Comparison of ENCODE assay signal across 26 cellular contexts in genomic region chr3:49283997-49284396, GRCh38.
"Had no signal": no experiment of that assay in that cellular context is flagged by ENCODE, and none has a peak within 500 bp of the region (broad histone marks: within the 10 kb centered on the region; RNA-seq: fewer than 3 reads in every experiment).

No MANE protein-coding gene starts in this region.

- H3K4me3 Mint-ChIP-seq: naive thymus-derived CD4-positive, alpha-beta T cell; nephron; neural progenitor cell had no signal

- DNase-seq: cortex of kidney; foreskin fibroblast; gastrocnemius medialis; glutamatergic neuron; heart right ventricle; hippocampal formation; left cardiac atrium; left lung; mesendoderm; midbrain; naive thymus-derived CD4-positive, alpha-beta T cell; right lobe of liver; small intestine; stimulated activated CD4-positive, alpha-beta T cell treated with anti-CD3 and anti-CD28 coated beads, Interleukin-15, amount 100 ng/mL, for 24 hours; stimulated activated CD4-positive, alpha-beta T cell treated with anti-CD3 and anti-CD28 coated beads, Interleukin-2, amount 100 ng/mL, for 48 hours; stimulated activated naive CD4-positive, alpha-beta T cell treated with Interleukin-2 at 50 U/mL for 16 hours; stomach; thyroid gland; trophoblast cell had no signal

- H3K27ac ChIP-seq: epithelial cell of prostate, gastrocnemius medialis, heart right ventricle, left lung, neural progenitor cell, parathyroid adenoma, right lobe of liver, stomach, thyroid gland, vagina had no signal

- H3K9ac ChIP-seq: neural progenitor cell, parathyroid adenoma had no signal

- H3K4me2 ChIP-seq: neural progenitor cell had no signal

- H3K9me3 ChIP-seq: gastrocnemius medialis, heart right ventricle, left lung, right lobe of liver, stomach, thyroid gland, vagina had no signal

- H3K27me3 Mint-ChIP-seq: naive thymus-derived CD4-positive, alpha-beta T cell; progenitor cell of endocrine pancreas had no signal

- H3K4me1 ChIP-seq: gastrocnemius medialis, neural progenitor cell, parathyroid adenoma, right lobe of liver had no signal

- ATAC-seq: esophagus mucosa; gastrocnemius medialis; heart right ventricle; left cardiac atrium; left lung; naive thymus-derived CD4-positive, alpha-beta T cell; right lobe of liver had no signal

- H3K9me3 Mint-ChIP-seq: naive thymus-derived CD4-positive, alpha-beta T cell; nephron; neural progenitor cell had no signal

- H3K4me1 Mint-ChIP-seq: nephron had no signal

- H2AFZ ChIP-seq: neural progenitor cell, parathyroid adenoma had no signal

- H3K36me3 ChIP-seq: neural progenitor cell had no signal

- H3K27me3 ChIP-seq: gastrocnemius medialis, heart right ventricle, left lung, neural progenitor cell, right lobe of liver, stomach, thyroid gland, vagina had no signal

- H3K4me3 ChIP-seq: gastrocnemius medialis, heart right ventricle, left lung, neural progenitor cell, right lobe of liver, stomach, thyroid gland, vagina had no signal

- H3K27ac Mint-ChIP-seq: nephron, neural progenitor cell, progenitor cell of endocrine pancreas had no signal
